ENCODE assay signal across 15 cellular contexts in the genomic region with DNA sequence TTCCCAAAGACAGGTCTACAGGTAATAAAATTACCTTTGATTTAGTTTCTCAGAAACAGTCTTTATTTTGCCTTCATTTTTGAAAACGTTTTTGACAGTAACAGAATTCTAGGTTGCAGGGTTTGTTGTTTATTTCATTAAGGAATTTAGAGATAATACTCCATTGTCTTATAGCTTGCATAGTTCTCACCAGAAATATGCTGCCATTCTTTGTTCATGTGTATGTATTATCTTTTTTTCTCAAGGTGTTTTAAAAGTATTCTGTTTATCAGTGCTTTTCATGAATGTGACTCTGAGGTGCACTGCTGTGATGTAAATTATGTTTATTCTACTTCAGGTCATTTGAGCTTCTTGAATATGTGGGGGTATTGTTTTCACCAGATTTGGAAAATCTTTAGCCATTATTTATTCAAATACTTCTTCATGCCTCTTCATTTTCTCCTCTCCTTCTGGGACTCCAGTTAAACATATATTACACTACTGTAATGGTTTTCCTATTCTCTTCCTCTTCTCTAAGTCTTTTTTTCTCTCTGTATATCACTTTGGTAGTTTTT. TPM values are rescaled to one million over a fixed set of nuclear protein-coding genes. Genes with fewer than 3 reads are reported as not detected.
DNase-seq lines count a peak whose midpoint lies in the region; TF ChIP-seq lines count a peak whose summit lies in the region.
"Had no signal": no experiment of that assay in that cellular context is flagged by ENCODE, and none has a peak within 500 bp of the region (broad histone marks: within the 10 kb centered on the region; RNA-seq: fewer than 3 reads in every experiment).

No MANE protein-coding gene starts in this region.

- BruUV-seq in mammary epithelial cell (replicated peaks; lab: Mats Ljungman, UMichigan) (TSS peak; percentile 16), MCF 10A (replicated peaks; lab: Mats Ljungman, UMichigan) (no TSS peak), OCI-LY7 (replicated peaks; lab: Mats Ljungman, UMichigan) (TSS peak; percentile 46)

- no peak overlapping the region for H3K27ac Mint-ChIP-seq in MCF 10A (ENCODE audit: low read depth, unreplicated experiment)
- H3K27ac Mint-ChIP-seq in endodermal cell = no peak overlapping the region
- H3K27ac Mint-ChIP-seq: CD4-positive, CD25-positive, alpha-beta regulatory T cell had no signal

- CTCF ChIA-PET in mammary epithelial cell (lab: Charles Lee; ENCODE audit: low non-redundant PET) = no interaction called here
- CTCF ChIA-PET in MCF 10A (lab: Yijun Ruan, JAX) = interaction anchor here (1.0 kb wide), 1 partner anchor 155 kb away, joined by 3 read pairs; no protein-coding TSS in a partner anchor
- CTCF ChIA-PET in OCI-LY7 (lab: Charles Lee; ENCODE audit: unreplicated experiment) = no interaction called here

- intact Hi-C loops in mammary epithelial cell (cut with micrococcal nuclease) = no loop called here
- intact Hi-C loops in MCF 10A (cut with micrococcal nuclease) = no loop called here
- intact Hi-C loops in OCI-LY7 (cut with micrococcal nuclease; ENCODE audit: unreplicated experiment) = no loop called here

- H3K4me3 Mint-ChIP-seq in MCF 10A (ENCODE audit: unreplicated experiment) = no peak overlapping the region
- no peak overlapping the region for H3K4me3 Mint-ChIP-seq in endodermal cell

- no peak overlapping the region for H3K4me3 ChIP-seq in mammary epithelial cell (replicated peaks in 1 of 3; ENCODE audit: insufficient read depth in 1 of 3, low read depth in 2 of 3, low read length in 3 of 3)
- H3K4me3 ChIP-seq in OCI-LY7 (ENCODE audit: low read depth, low read length, poor library complexity, severe bottlenecking) = no peak overlapping the region
- H3K4me3 ChIP-seq in endodermal cell (ENCODE audit: low read length) = peak overlapping the region; percentile 67
- peak overlapping the region in 4 of 5 donors; percentile 25 to 73 (median 60) for H3K4me3 ChIP-seq in subcutaneous abdominal adipose tissue (ENCODE audit: low read depth in 1 of 5, low read length in 5 of 5)

- H3K36me3 ChIP-seq in mammary epithelial cell (ENCODE audit: insufficient read depth, low read length) (no peaks in the 10 kb centered on the region), OCI-LY7 (ENCODE audit: insufficient read depth, low read length) (no peaks in the 10 kb centered on the region), endodermal cell (ENCODE audit: control insufficient read depth, insufficient read depth, low read length) (peaks cover 22% of the 10 kb centered on the region), subcutaneous abdominal adipose tissue (ENCODE audit: control insufficient read depth in 5 of 5, insufficient read depth in 5 of 5, low read length in 5 of 5) (peaks cover 5 to 27% (median 17%) of the 10 kb centered on the region in 5 donors)

- H3K9ac ChIP-seq in mammary epithelial cell (ENCODE audit: insufficient read depth, low read length) (no peak overlapping the region), endodermal cell (ENCODE audit: extremely low read depth, low read length, poor library complexity, severe bottlenecking) (no peak overlapping the region), subcutaneous abdominal adipose tissue (ENCODE audit: low read length in 5 of 5) (no peak overlapping the region)
- H3K9ac ChIP-seq: BLaER1 treated with 17β-estradiol and CSF1 and Interleukin-3, amounts not matched to agents 10 nM and 100 nM had no signal

- H3K9me2 ChIP-seq in OCI-LY7 (ENCODE audit: insufficient read depth, low read length) = no peaks in the 10 kb centered on the region

- no peak for TF ChIP-seq CTCF in mammary epithelial cell (conservative IDR thresholded peaks at IDR 0.05 in 1 of 2, IDR thresholded peaks at IDR 0.05 in 1 of 2; ENCODE audit: extremely low read depth in 1 of 2, insufficient read depth in 1 of 2, low read depth in 1 of 2, low read length in 2 of 2)
- no peak for TF ChIP-seq CTCF in MCF 10A (IDR thresholded peaks at IDR 0.05; ENCODE audit: unreplicated experiment)
- TF ChIP-seq CTCF in OCI-LY7 (conservative IDR thresholded peaks at IDR 0.05; ENCODE audit: low read length) = no peak
- TF ChIP-seq CTCF in endodermal cell (conservative IDR thresholded peaks at IDR 0.05) = no peak

- H3K4me2 ChIP-seq in mammary epithelial cell (ENCODE audit: insufficient read depth, low read depth, low read length) (no peak overlapping the region), OCI-LY7 (ENCODE audit: low read length) (no peak overlapping the region)
- H3K4me2 ChIP-seq: BLaER1 treated with 17β-estradiol and CSF1 and Interleukin-3, amounts not matched to agents 10 nM and 100 nM had no signal

- DNase-seq in mammary epithelial cell (no peak), MCF 10A (ENCODE audit: unreplicated experiment) (no peak), OCI-LY7 (ENCODE audit: low spot score) (no peak), endodermal cell (no peak), COLO829 (ENCODE audit: low spot score) (no peak), RKO (ENCODE audit: low spot score) (no peak), iPS-NIHi11 (ENCODE audit: low spot score) (no peak)
- DNase-seq: ACHN; CD4-positive, CD25-positive, alpha-beta regulatory T cell; COR-L47; DND-41; GDM1 had no signal

- H3K4me1 ChIP-seq in mammary epithelial cell (ENCODE audit: insufficient read depth, low read length) (no peaks in the 10 kb centered on the region), OCI-LY7 (ENCODE audit: insufficient read depth, low read length, poor library complexity, severe bottlenecking) (no peaks in the 10 kb centered on the region), endodermal cell (ENCODE audit: control insufficient read depth, insufficient read depth, low read length) (no peaks in the 10 kb centered on the region), subcutaneous abdominal adipose tissue (ENCODE audit: control insufficient read depth in 5 of 5, insufficient read depth in 5 of 5, low read length in 5 of 5) (no peaks in the 10 kb centered on the region)
- H3K4me1 ChIP-seq: BLaER1 treated with 17β-estradiol and CSF1 and Interleukin-3, amounts not matched to agents 10 nM and 100 nM had no signal

- WGBS in mammary epithelial cell (ENCODE audit: low coverage, missing lambda C conversion rate) = 53% methylated on average over 1 of the region's 1 CpG
- WGBS in endodermal cell (ENCODE audit: insufficient coverage in 1 of 2, insufficient read length in 1 of 2), 2 experiments = 36% methylated on average over 1 of the region's 1 CpG; no CpG with 5 or more reads in 1 of the 2 experiments

- POLR2A ChIA-PET in MCF 10A (lab: Yijun Ruan, JAX) = interaction anchor here (0.6 kb wide), 1 partner anchor 196 kb away, joined by 4 read pairs; no protein-coding TSS in a partner anchor
- POLR2A ChIA-PET in OCI-LY7 (lab: Charles Lee) = no interaction called here

- H3K27ac ChIP-seq in mammary epithelial cell (ENCODE audit: insufficient read depth, low read depth, low read length) (no peak overlapping the region), OCI-LY7 (ENCODE audit: low read depth, low read length, poor library complexity, severe bottlenecking) (no peak overlapping the region), endodermal cell (ENCODE audit: low read depth, low read length) (no peak overlapping the region), subcutaneous abdominal adipose tissue (ENCODE audit: low read depth, low read length) (no peak overlapping the region)
- H3K27ac ChIP-seq: BLaER1 treated with 17β-estradiol and CSF1 and Interleukin-3, amounts not matched to agents 10 nM and 100 nM; HL-60 had no signal

- H3K36me3 Mint-ChIP-seq in MCF 10A (ENCODE audit: insufficient read depth, unreplicated experiment) = peaks cover 31% of the 10 kb centered on the region
- H3K36me3 Mint-ChIP-seq in endodermal cell (ENCODE audit: low read depth) = peaks cover 61% of the 10 kb centered on the region

- no peak overlapping the region for H2AFZ ChIP-seq in mammary epithelial cell (ENCODE audit: low read depth, low read length)
- H2AFZ ChIP-seq in OCI-LY7 (ENCODE audit: low read length) = no peak overlapping the region

- H3K79me2 ChIP-seq in mammary epithelial cell (ENCODE audit: insufficient read depth, low read length) (no peaks in the 10 kb centered on the region), OCI-LY7 (ENCODE audit: insufficient read depth, low read depth, low read length) (no peaks in the 10 kb centered on the region)

- dilution Hi-C loops in mammary epithelial cell (cut with HindIII; ENCODE audit: low sequenced_read_pairs) = loop anchor here (10.0 kb wide), 1 partner anchor 131 kb away; no protein-coding TSS in a partner anchor

- H3K27me3 Mint-ChIP-seq in MCF 10A (ENCODE audit: insufficient read depth, unreplicated experiment) (no peaks in the 10 kb centered on the region), endodermal cell (ENCODE audit: insufficient read depth) (no peaks in the 10 kb centered on the region)
- H3K27me3 Mint-ChIP-seq: CD4-positive, CD25-positive, alpha-beta regulatory T cell had no signal

- H3K4me1 Mint-ChIP-seq in MCF 10A (ENCODE audit: insufficient read depth, unreplicated experiment) (no peaks in the 10 kb centered on the region), endodermal cell (no peaks in the 10 kb centered on the region)
- H3K4me1 Mint-ChIP-seq: CD4-positive, CD25-positive, alpha-beta regulatory T cell had no signal

- in situ Hi-C loops in mammary epithelial cell (cut with MboI; ENCODE audit: low sequenced_read_pairs in 2 of 2) = no loop called here

- peaks cover 74% of the 10 kb centered on the region for H3K9me3 ChIP-seq in mammary epithelial cell (replicated peaks; ENCODE audit: insufficient read depth, low read length)
- H3K9me3 ChIP-seq in OCI-LY7 (ENCODE audit: low read length) = peaks cover 62% of the 10 kb centered on the region
- peaks cover 91% of the 10 kb centered on the region for H3K9me3 ChIP-seq in endodermal cell (ENCODE audit: control insufficient read depth, low read length)
- H3K9me3 ChIP-seq in subcutaneous abdominal adipose tissue (ENCODE audit: control insufficient read depth in 5 of 5, low read length in 5 of 5) = peaks cover 76 to 97% (median 93%) of the 10 kb centered on the region in 5 donors

- H4K20me1 ChIP-seq in mammary epithelial cell (ENCODE audit: insufficient read depth, low read length) = no peaks in the 10 kb centered on the region
- no peaks in the 10 kb centered on the region for H4K20me1 ChIP-seq in OCI-LY7 (ENCODE audit: insufficient read depth, low read length)
- H4K20me1 ChIP-seq: BLaER1 treated with 17β-estradiol and CSF1 and Interleukin-3, amounts not matched to agents 10 nM and 100 nM had no signal

- H3K27me3 ChIP-seq in mammary epithelial cell (ENCODE audit: insufficient read depth, low read length) (no peaks in the 10 kb centered on the region), endodermal cell (ENCODE audit: control insufficient read depth, insufficient read depth, low read length, poor library complexity, severe bottlenecking) (no peaks in the 10 kb centered on the region), subcutaneous abdominal adipose tissue (ENCODE audit: control insufficient read depth in 5 of 5, insufficient read depth in 4 of 5, low read length in 5 of 5) (no peaks in the 10 kb centered on the region)
- H3K27me3 ChIP-seq: BLaER1 treated with 17β-estradiol and CSF1 and Interleukin-3, amounts not matched to agents 10 nM and 100 nM had no signal

- H3K9me3 Mint-ChIP-seq in MCF 10A (ENCODE audit: unreplicated experiment) (peaks cover 25% of the 10 kb centered on the region), endodermal cell (peaks cover 99% of the 10 kb centered on the region)

RNA-seq across cellular contexts. Expression of a gene that starts 32.7 kb away (rescaled TPM):
- total RNA-seq in mammary epithelial cell (10 to 100 TPM; 13.3 to 14.4 TPM), MCF 10A (2022) (12.0 and 13.6 TPM in 2 replicates), OCI-LY7 (2022) (13.9 and 16.3 TPM in 2 replicates), endodermal cell (10 to 100 TPM; 12.8 to 25.8 TPM)
- polyA plus RNA-seq in mammary epithelial cell = 3.0 TPM
- 13.6 TPM for polyA minus RNA-seq in mammary epithelial cell
- total RNA-seq in OCI-LY7 (2014; rRNA removed; shearing (Covaris generic)) = 6.6 and 7.1 TPM in 2 replicates
- polyA plus RNA-seq in endodermal cell (2013, experiment 1 of 2) = 9.9 TPM
- polyA plus RNA-seq in endodermal cell (2013, experiment 2 of 2) = 9.2 TPM

RNA-seq across cellular contexts. Expression of a gene that starts 36.0 kb away (rescaled TPM):
- total RNA-seq in mammary epithelial cell = 10 to 100 TPM; 46.2 to 47.5 TPM
- polyA plus RNA-seq in mammary epithelial cell = 25.1 TPM
- 174 TPM for polyA minus RNA-seq in mammary epithelial cell
- 41.0 and 42.4 TPM in 2 replicates for total RNA-seq in MCF 10A (2022)
- total RNA-seq in OCI-LY7 (2014; rRNA removed; shearing (Covaris generic)) = 25.4 and 38.2 TPM in 2 replicates
- 55.9 and 66.7 TPM in 2 replicates for total RNA-seq in OCI-LY7 (2022)
- 10 to 100 TPM; 57.0 to 80.4 TPM for total RNA-seq in endodermal cell
- polyA plus RNA-seq in endodermal cell (2013, experiment 1 of 2) = 33.9 TPM
- polyA plus RNA-seq in endodermal cell (2013, experiment 2 of 2) = 33.5 TPM

Comparison
In these comparisons a context has a peak if more than half of its experiments do, and no peak if none do; other contexts are left out.
1. H3K4me3 ChIP-seq: peak in endodermal cell (single experiment) and subcutaneous abdominal adipose tissue (4 of 5); none in mammary epithelial cell (0 of 3) and OCI-LY7 (single experiment).